In the genomic region with DNA sequence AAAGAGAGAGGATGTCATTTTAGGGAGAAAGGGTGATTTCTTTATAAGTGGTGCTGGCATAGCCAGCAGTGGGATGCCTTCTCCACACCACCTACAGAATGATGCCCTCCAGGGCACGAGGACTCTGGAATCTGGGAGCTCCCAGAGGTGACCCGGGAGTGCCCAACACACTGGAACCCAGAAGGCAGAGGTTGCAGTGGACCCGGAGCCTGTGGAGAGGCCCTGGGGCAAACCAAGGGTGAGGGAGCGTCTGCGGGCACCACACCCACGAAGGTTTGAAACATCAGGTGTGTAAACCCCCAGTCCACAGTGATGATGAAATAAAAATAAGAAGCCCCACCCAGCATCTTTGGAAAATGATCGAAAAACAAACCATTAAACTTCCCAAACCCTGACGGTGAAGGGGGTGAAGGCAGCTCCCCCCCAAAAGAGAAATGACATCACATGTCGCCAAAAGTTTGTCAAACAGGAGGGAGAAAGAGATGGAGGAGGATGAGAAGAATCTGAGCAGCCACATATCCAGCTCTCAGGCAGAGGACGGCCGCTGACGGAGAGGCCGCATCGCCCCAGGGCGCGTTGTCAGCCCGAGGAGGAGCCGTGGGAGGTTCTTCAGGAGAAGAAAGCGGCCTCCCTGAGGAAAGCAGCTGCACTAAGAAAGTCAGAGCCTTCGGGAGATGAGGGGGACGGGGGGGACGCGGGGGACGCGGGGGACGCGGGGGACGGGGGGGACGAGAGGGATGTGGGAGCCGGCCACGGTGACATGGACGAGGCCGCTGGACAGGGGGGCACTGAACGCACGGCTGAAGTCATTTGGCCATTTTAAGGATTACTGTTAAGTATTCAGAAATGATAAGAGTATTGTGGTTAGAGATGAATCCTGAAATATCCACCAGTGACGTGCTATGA, we compare ENCODE assay signal across 10 cellular contexts.
DNase-seq lines count a peak whose midpoint lies in the region; ATAC-seq and FAIRE-seq lines count a peak whose summit lies in the region.
"Had no signal": no experiment of that assay in that cellular context is flagged by ENCODE, and none has a peak within 500 bp of the region (broad histone marks: within the 10 kb centered on the region; RNA-seq: fewer than 3 reads in every experiment).

No MANE protein-coding gene starts in this region.

- FAIRE-seq in GM19239 (lab: Jason Lieb, UNC) = no peak

- H3K4me3 Mint-ChIP-seq in activated naive CD4-positive, alpha-beta T cell treated with anti-CD3 and anti-CD28 coated beads, Interleukin-2, amount 50 U/mL, for 24 hours = no peak overlapping the region
- H3K4me3 Mint-ChIP-seq in stimulated activated naive CD8-positive, alpha-beta T cell treated with anti-CD3 and anti-CD28 coated beads, Interleukin-15, amount 100 ng/mL, for 72 hours = peak overlapping the region in 1 of 2 donors; percentile 35

- H3K27ac Mint-ChIP-seq in activated naive CD4-positive, alpha-beta T cell treated with anti-CD3 and anti-CD28 coated beads, Interleukin-2, amount 50 U/mL, for 24 hours = peak overlapping the region; percentile 93
- peak overlapping the region; percentile 19 to 95 for H3K27ac Mint-ChIP-seq in stimulated activated naive CD8-positive, alpha-beta T cell treated with anti-CD3 and anti-CD28 coated beads, Interleukin-15, amount 100 ng/mL, for 72 hours

- ATAC-seq in stimulated activated naive CD8-positive, alpha-beta T cell treated with anti-CD3 and anti-CD28 coated beads, Interleukin-15, amount 100 ng/mL, for 72 hours = no peak

- H3K27me3 Mint-ChIP-seq in activated naive CD4-positive, alpha-beta T cell treated with anti-CD3 and anti-CD28 coated beads, Interleukin-2, amount 50 U/mL, for 24 hours = no peaks in the 10 kb centered on the region
- H3K27me3 Mint-ChIP-seq in stimulated activated naive CD8-positive, alpha-beta T cell treated with anti-CD3 and anti-CD28 coated beads, Interleukin-15, amount 100 ng/mL, for 72 hours = no peaks in the 10 kb centered on the region

- H3K36me3 Mint-ChIP-seq in activated naive CD4-positive, alpha-beta T cell treated with anti-CD3 and anti-CD28 coated beads, Interleukin-2, amount 50 U/mL, for 24 hours = peaks cover 2% of the 10 kb centered on the region

- no peaks in the 10 kb centered on the region for H3K4me1 Mint-ChIP-seq in activated naive CD4-positive, alpha-beta T cell treated with anti-CD3 and anti-CD28 coated beads, Interleukin-2, amount 50 U/mL, for 24 hours
- peaks cover 10% of the 10 kb centered on the region for H3K4me1 Mint-ChIP-seq in stimulated activated naive CD8-positive, alpha-beta T cell treated with anti-CD3 and anti-CD28 coated beads, Interleukin-15, amount 100 ng/mL, for 72 hours

- no peak for DNase-seq in activated naive CD4-positive, alpha-beta T cell (lab: John Stamatoyannopoulos, UW)
- DNase-seq in NCI-H69 (lab: John Stamatoyannopoulos, UW) (peak; percentile 83), cerebellar cortex (ENCODE audit: low spot score) (peak; percentile 12), GM19239 (ENCODE audit: insufficient read length, low spot score) (no peak)
- no peak for DNase-seq in stimulated activated naive CD8-positive, alpha-beta T cell treated with anti-CD3 and anti-CD28 coated beads, Interleukin-15, amount 100 ng/mL, for 72 hours
- no peak for DNase-seq in stimulated activated CD4-positive, alpha-beta T cell treated with anti-CD3 and anti-CD28 coated beads, Interleukin-2, amount 100 ng/mL, for 48 hours
- no peak for DNase-seq in stimulated activated CD4-positive, alpha-beta T cell treated with anti-CD3 and anti-CD28 coated beads, Interleukin-12 subunit alpha, Interleukin-12 subunit beta, amount 100 ng/mL, for 4 hours
- DNase-seq: brain microvascular endothelial cell, right lobe of liver had no signal

- H3K9me3 Mint-ChIP-seq in activated naive CD4-positive, alpha-beta T cell treated with anti-CD3 and anti-CD28 coated beads, Interleukin-2, amount 50 U/mL, for 24 hours = no peaks in the 10 kb centered on the region
- peaks cover 0 to 12% of the 10 kb centered on the region in 2 donors for H3K9me3 Mint-ChIP-seq in stimulated activated naive CD8-positive, alpha-beta T cell treated with anti-CD3 and anti-CD28 coated beads, Interleukin-15, amount 100 ng/mL, for 72 hours

Comparison
In these comparisons a context has a peak if more than half of its experiments do, and no peak if none do; other contexts are left out.
1. DNase-seq: peak in NCI-H69 (single experiment) and cerebellar cortex (single experiment); none in activated naive CD4-positive, alpha-beta T cell (0 of 4), stimulated activated naive CD8-positive, alpha-beta T cell treated with anti-CD3 and anti-CD28 coated beads, Interleukin-15, amount 100 ng/mL, for 72 hours (0 of 2), stimulated activated CD4-positive, alpha-beta T cell treated with anti-CD3 and anti-CD28 coated beads, Interleukin-2, amount 100 ng/mL, for 48 hours (0 of 2), GM19239 (single experiment) and stimulated activated CD4-positive, alpha-beta T cell treated with anti-CD3 and anti-CD28 coated beads, Interleukin-12 subunit alpha, Interleukin-12 subunit beta, amount 100 ng/mL, for 4 hours (single experiment).